ENCODE assay signal across 1 cellular context in genomic region chr1:171486048-171486519, GRCh38.
TF ChIP-seq lines count a peak whose summit lies in the region.

No MANE protein-coding gene starts in this region.

TF ChIP-seq in GM12878, 131 proteins besides CTCF, POLR2A, EP300 and RAD21 (continued from another document):
- TF ChIP-seq RELB (IDR thresholded peaks at IDR 0.05; ENCODE audit: low read depth) (peak; percentile 73), SUPT20H (IDR thresholded peaks at IDR 0.05; ENCODE audit: borderline replicate concordance, control insufficient read depth, low read depth, low read length) (no peak), ESRRA (IDR thresholded peaks at IDR 0.05; ENCODE audit: low read length) (no peak), PML (IDR thresholded peaks at IDR 0.05; ENCODE audit: low read length) (0 out of 2 replicates have a peak, but pooled peaks have one; percentile 36), SPI1 (IDR thresholded peaks at IDR 0.05; ENCODE audit: borderline replicate concordance, insufficient read depth, low read depth, low read length) (peak; percentile 41; the same call in 1 of the 2 replicates), NBN (IDR thresholded peaks at IDR 0.05) (0 out of 2 replicates have a peak, but pooled peaks have one; percentile 3), SIX5 (IDR thresholded peaks at IDR 0.05; ENCODE audit: low read depth, low read length, severe bottlenecking) (no peak), E4F1 (IDR thresholded peaks at IDR 0.05; ENCODE audit: borderline replicate concordance, partially characterized antibody) (no peak), BHLHE40 (IDR thresholded peaks at IDR 0.05; ENCODE audit: borderline replicate concordance in 1 of 2, low read depth in 2 of 2, low read length in 1 of 2) (no peak), CHD4 (IDR thresholded peaks at IDR 0.05) (no peak), BRCA1 (IDR thresholded peaks at IDR 0.05; ENCODE audit: low read depth, low read length) (no peak), JUND (IDR thresholded peaks at IDR 0.05; ENCODE audit: low read depth, low read length) (no peak), MTA3 (IDR thresholded peaks at IDR 0.05; ENCODE audit: borderline replicate concordance, low read length) (no peak), RB1 (IDR thresholded peaks at IDR 0.05; ENCODE audit: borderline replicate concordance) (no peak), USF1 (IDR thresholded peaks at IDR 0.05; ENCODE audit: borderline replicate concordance, extremely low read length, insufficient read depth, low read depth, low read length) (no peak), ATF2 (IDR thresholded peaks at IDR 0.05; ENCODE audit: low read length) (no peak), NFYA (IDR thresholded peaks at IDR 0.05; ENCODE audit: borderline replicate concordance, low read depth, low read length) (no peak), RUNX3 (IDR thresholded peaks at IDR 0.05; ENCODE audit: low read length) (no peak), ATF3 (IDR thresholded peaks at IDR 0.05; ENCODE audit: borderline replicate concordance, extremely low read depth, low read depth, low read length) (no peak), SREBF2 (IDR thresholded peaks at IDR 0.05; ENCODE audit: low read length) (no peak), CBFB (IDR thresholded peaks at IDR 0.05; ENCODE audit: low read depth) (no peak), CREB1 (IDR thresholded peaks at IDR 0.05; ENCODE audit: low read depth) (0 out of 2 replicates have a peak, but pooled peaks have one; percentile 18), ZNF384 (IDR thresholded peaks at IDR 0.05; ENCODE audit: borderline replicate concordance, low read depth, low read length) (peak; percentile 92), JUNB (IDR thresholded peaks at IDR 0.05) (no peak), ZNF24 (IDR thresholded peaks at IDR 0.05) (no peak), SMARCA5 (IDR thresholded peaks at IDR 0.05) (no peak), TCF3 (IDR thresholded peaks at IDR 0.05; ENCODE audit: borderline replicate concordance, insufficient read depth, low read depth, low read length) (0 out of 2 replicates have a peak, but pooled peaks have one; percentile 14), KDM1A (IDR thresholded peaks at IDR 0.05; ENCODE audit: borderline replicate concordance) (no peak), RELA (IDR thresholded peaks at IDR 0.05; ENCODE audit: borderline replicate concordance, partially characterized antibody) (no peak), CEBPZ (IDR thresholded peaks at IDR 0.05; ENCODE audit: low read depth, low read length) (no peak), EGR1 (IDR thresholded peaks at IDR 0.05; ENCODE audit: borderline replicate concordance in 1 of 2, low read depth in 2 of 2, low read length in 2 of 2) (0 out of 3 replicates have a peak, but pooled peaks of 1 of the 2 experiments have one; percentile 20), IKZF2 (IDR thresholded peaks at IDR 0.05) (0 out of 4 replicates have a peak, but pooled peaks of 1 of the 2 experiments have one; percentile 0), TCF7 (IDR thresholded peaks at IDR 0.05; ENCODE audit: borderline replicate concordance) (0 out of 2 replicates have a peak, but pooled peaks have one; percentile 2), FOXM1 (IDR thresholded peaks at IDR 0.05; ENCODE audit: low read depth, low read length) (no peak), SMAD5 (IDR thresholded peaks at IDR 0.05; ENCODE audit: low read depth) (no peak), HDAC2 (IDR thresholded peaks at IDR 0.05) (no peak), E2F8 (IDR thresholded peaks at IDR 0.05; ENCODE audit: low read depth, partially characterized antibody) (no peak), POU2F2 (IDR thresholded peaks at IDR 0.05; ENCODE audit: borderline replicate concordance, low read depth, low read length) (0 out of 3 replicates have a peak, but pooled peaks have one; percentile 5), HCFC1 (IDR thresholded peaks at IDR 0.05; ENCODE audit: low read length) (no peak), TAF1 (IDR thresholded peaks at IDR 0.05; ENCODE audit: borderline replicate concordance, low read depth, low read length) (peak; percentile 56; the same call in 1 of the 2 replicates), EED (IDR thresholded peaks at IDR 0.05; ENCODE audit: low read depth) (no peak), RCOR1 (conservative IDR thresholded peaks at IDR 0.05; ENCODE audit: low read depth, low read length) (no peak)
